Comparison of ENCODE assay signal across 22 cellular contexts in the genomic region with DNA sequence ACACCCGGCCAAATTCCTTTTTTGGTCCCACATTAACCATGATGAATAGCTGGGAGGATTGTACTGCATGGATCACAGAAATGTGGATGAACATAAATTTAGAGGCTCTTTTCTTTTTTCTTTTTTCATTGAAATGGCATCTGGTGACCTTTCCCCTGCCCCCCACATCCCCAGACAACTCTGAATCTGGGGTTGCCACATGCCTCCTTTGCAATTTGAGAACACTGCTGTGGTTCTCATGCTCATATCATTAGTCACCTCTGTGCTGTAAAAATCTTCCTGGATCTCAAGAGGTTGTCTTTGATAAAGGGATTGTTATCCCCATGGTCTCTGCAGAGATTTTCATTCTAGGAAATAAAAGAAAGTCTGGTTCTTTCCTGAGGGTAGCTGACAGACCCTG. TPM values are rescaled to one million over a fixed set of nuclear protein-coding genes. Genes with fewer than 3 reads are reported as not detected.
DNase-seq lines count a peak whose midpoint lies in the region; ATAC-seq, FAIRE-seq and TF ChIP-seq lines count a peak whose summit lies in the region.
"Had no signal": no experiment of that assay in that cellular context is flagged by ENCODE, and none has a peak within 500 bp of the region (broad histone marks: within the 10 kb centered on the region; RNA-seq: fewer than 3 reads in every experiment).

No MANE protein-coding gene starts in this region.

- no peaks in the 10 kb centered on the region for H3K79me2 ChIP-seq in HepG2 (ENCODE audit: insufficient read depth, low read length)

- TF ChIP-seq POLR2A in A549 (IDR thresholded peaks at IDR 0.05; ENCODE audit: low read length) = no peak
- no peak for TF ChIP-seq POLR2A in HepG2 (IDR thresholded peaks at IDR 0.05; ENCODE audit: insufficient read depth in 1 of 2, low read depth in 2 of 2, low read length in 2 of 2)

- WGBS in A549 (ENCODE audit: missing lambda C conversion rate) = 0% methylated on average over 1 of the region's 1 CpG
- WGBS in endodermal cell (ENCODE audit: insufficient coverage in 1 of 2, insufficient read length in 1 of 2), 2 experiments = 100% methylated on average over 1 of the region's 1 CpG; no CpG with 5 or more reads in 1 of the 2 experiments
- WGBS in HepG2 (ENCODE audit: low lambda C conversion rate) = 20% methylated on average over 1 of the region's 1 CpG

- H3K4me3 Mint-ChIP-seq in endodermal cell = no peak overlapping the region
- H3K4me3 Mint-ChIP-seq: H9; natural killer cell treated with Interleukin-12 subunit alpha and Interleukin-12 subunit beta and Interleukin-15 and Interleukin-18, amount 100 ng/mL, for 72 hours had no signal

- H3K36me3 Mint-ChIP-seq in endodermal cell (ENCODE audit: low read depth) = no peaks in the 10 kb centered on the region

- H3K9me3 ChIP-seq in A549 (no peaks in the 10 kb centered on the region), SJCRH30 (replicated peaks) (no peaks in the 10 kb centered on the region), endodermal cell (ENCODE audit: control insufficient read depth, low read length) (no peaks in the 10 kb centered on the region), HepG2 (ENCODE audit: low read length) (no peaks in the 10 kb centered on the region)
- H3K9me3 ChIP-seq: ascending aorta, lower lobe of right lung had no signal

- CTCF ChIA-PET in A549 (lab: Yijun Ruan, JAX) (no interaction called here), HepG2 (lab: Yijun Ruan, JAX; ENCODE audit: low intra/inter-chr PET ratio, low total read pairs) (no interaction called here)

- no peaks in the 10 kb centered on the region for H4K20me1 ChIP-seq in HepG2 (ENCODE audit: insufficient read depth, low read length)

- no peaks in the 10 kb centered on the region; the same call in 2 of the 3 replicates for H3K4me1 ChIP-seq in A549
- H3K4me1 ChIP-seq in SJCRH30 = peaks cover 21% of the 10 kb centered on the region
- H3K4me1 ChIP-seq in endodermal cell (ENCODE audit: control insufficient read depth, insufficient read depth, low read length) = no peaks in the 10 kb centered on the region
- no peaks in the 10 kb centered on the region for H3K4me1 ChIP-seq in HepG2 (ENCODE audit: insufficient read depth, low read length)
- H3K4me1 ChIP-seq: ascending aorta, lower lobe of right lung had no signal

- H3K27me3 Mint-ChIP-seq in endodermal cell (ENCODE audit: insufficient read depth) = no peaks in the 10 kb centered on the region

- in situ Hi-C loops in HepG2 (cut with HindIII; ENCODE audit: extremely low pct_ligation_motif_present, low pct_unique_long_range_greater_than_20kb) = no loop called here

- intact Hi-C loops in HepG2 (cut with micrococcal nuclease; ENCODE audit: unreplicated experiment) = no loop called here

- ATAC-seq in A549 = peak; percentile 53 to 66; a peak in 3 of 6 replicates
- ATAC-seq in GM21825 (IDR thresholded peaks at IDR 0.05; ENCODE audit: unreplicated experiment) = no peak
- ATAC-seq in HepG2 = no peak
- ATAC-seq: lower lobe of right lung; natural killer cell treated with Interleukin-12 subunit alpha and Interleukin-12 subunit beta and Interleukin-15 and Interleukin-18, amount 100 ng/mL, for 72 hours; Panc1 had no signal

- H3K36me3 ChIP-seq in SJCRH30 = no peaks in the 10 kb centered on the region
- H3K36me3 ChIP-seq in endodermal cell (ENCODE audit: control insufficient read depth, insufficient read depth, low read length) = no peaks in the 10 kb centered on the region
- no peaks in the 10 kb centered on the region for H3K36me3 ChIP-seq in HepG2 (replicated peaks in 1 of 2; ENCODE audit: control insufficient read depth in 1 of 2, insufficient read depth in 2 of 2, low read length in 2 of 2)
- H3K36me3 ChIP-seq: ascending aorta, lower lobe of right lung had no signal

- no peak for TF ChIP-seq EP300 in A549 (IDR thresholded peaks at IDR 0.05)
- no peak for TF ChIP-seq EP300 in HepG2 (IDR thresholded peaks at IDR 0.05; ENCODE audit: low read depth in 2 of 2, low read length in 2 of 2)
- no peak for TF ChIP-seq EP300 in HepG2 (CRISPR knock-in tag; IDR thresholded peaks at IDR 0.05; ENCODE audit: borderline replicate concordance)

- DNase-seq in A549 (ENCODE audit: low read depth in 1 of 2, low spot score in 1 of 2) (no peak), H4 (ENCODE audit: low spot score) (peak; percentile 12), SJCRH30 (peak; percentile 19 to 36), fibroblast of pulmonary artery (ENCODE audit: low read depth) (peak; percentile 1), endodermal cell (no peak), ureter (ENCODE audit: low spot score) (no peak), HepG2 (ENCODE audit: low spot score) (no peak)
- DNase-seq: activated CD4-positive, CD25-positive, alpha-beta regulatory T cell; activated effector memory CD4-positive, alpha-beta T cell treated with anti-CD3 and anti-CD28 coated beads, Interleukin-2, amount 50 U/mL, for 16 hours; foreskin melanocyte; H9; Kasumi-1; lower lobe of right lung; NCI-H526 treated with DMSO at 0.1 percent for 48 hours; substantia nigra had no signal

- H2AFZ ChIP-seq in HepG2 (ENCODE audit: low read length) = no peak overlapping the region

- H3K4me3 ChIP-seq in A549 (no peak overlapping the region), SJCRH30 (no peak overlapping the region), fibroblast of pulmonary artery (replicated peaks; ENCODE audit: low read depth, low read length) (no peak overlapping the region), endodermal cell (ENCODE audit: low read length) (no peak overlapping the region), HepG2 (replicated peaks in 1 of 3; ENCODE audit: insufficient read depth in 1 of 3, low read depth in 2 of 3, low read length in 3 of 3) (no peak overlapping the region)
- H3K4me3 ChIP-seq: ascending aorta, lower lobe of right lung had no signal

- H3K27ac ChIP-seq in A549 = peak overlapping the region in 1 of 2 experiments; percentile 31; a peak in 1 of 6 replicates
- H3K27ac ChIP-seq in SJCRH30 = peak overlapping the region; percentile 50
- no peak overlapping the region for H3K27ac ChIP-seq in endodermal cell (ENCODE audit: low read depth, low read length)
- no peak overlapping the region for H3K27ac ChIP-seq in HepG2 (ENCODE audit: extremely low read length, insufficient read depth, low read length)
- H3K27ac ChIP-seq: ascending aorta, lower lobe of right lung had no signal

- no peak for TF ChIP-seq RAD21 in A549 (conservative IDR thresholded peaks at IDR 0.05 in 1 of 2, IDR thresholded peaks at IDR 0.05 in 1 of 2)
- TF ChIP-seq RAD21 in HepG2 (CRISPR knock-in tag; IDR thresholded peaks at IDR 0.05) = no peak

- H3K9me3 Mint-ChIP-seq in endodermal cell = peaks cover 51% of the 10 kb centered on the region
- H3K9me3 Mint-ChIP-seq: natural killer cell treated with Interleukin-12 subunit alpha and Interleukin-12 subunit beta and Interleukin-15 and Interleukin-18, amount 100 ng/mL, for 72 hours had no signal

- H3K27me3 ChIP-seq in SJCRH30 = no peaks in the 10 kb centered on the region
- H3K27me3 ChIP-seq in endodermal cell (ENCODE audit: control insufficient read depth, insufficient read depth, low read length, poor library complexity, severe bottlenecking) = no peaks in the 10 kb centered on the region
- H3K27me3 ChIP-seq in HepG2 (ENCODE audit: control insufficient read depth in 1 of 2, insufficient read depth in 2 of 2, low read length in 2 of 2) = no peaks in the 10 kb centered on the region
- H3K27me3 ChIP-seq: ascending aorta had no signal

- POLR2A ChIA-PET in A549 (lab: Yijun Ruan, JAX) (no interaction called here), HepG2 (lab: Yijun Ruan, JAX) (no interaction called here)

- FAIRE-seq in A549 (lab: Jason Lieb, UNC) (no peak), HepG2 (lab: Jason Lieb, UNC) (no peak)

- BruUV-seq in HepG2 (replicated peaks; lab: Mats Ljungman, UMichigan) = no TSS peak

- no peaks in the 10 kb centered on the region for H3K4me1 Mint-ChIP-seq in endodermal cell
- H3K4me1 Mint-ChIP-seq: H9 had no signal

- no peak overlapping the region for H3K27ac Mint-ChIP-seq in endodermal cell
- H3K27ac Mint-ChIP-seq: H9; natural killer cell treated with Interleukin-12 subunit alpha and Interleukin-12 subunit beta and Interleukin-15 and Interleukin-18, amount 100 ng/mL, for 72 hours had no signal

- no peak overlapping the region for H3K9ac ChIP-seq in endodermal cell (ENCODE audit: extremely low read depth, low read length, poor library complexity, severe bottlenecking)
- H3K9ac ChIP-seq in HepG2 (ENCODE audit: insufficient read depth, low read depth, low read length) = no peak overlapping the region

- H3K4me2 ChIP-seq in A549 = peak overlapping the region; percentile 12; the same call in 1 of the 3 replicates
- H3K4me2 ChIP-seq in HepG2 (ENCODE audit: low read depth, low read length) = no peak overlapping the region

- TF ChIP-seq CTCF in A549 (IDR thresholded peaks at IDR 0.05) (no peak), fibroblast of pulmonary artery (IDR thresholded peaks at IDR 0.05; ENCODE audit: low read length, missing control alignments) (no peak), endodermal cell (conservative IDR thresholded peaks at IDR 0.05) (no peak), HepG2 (CRISPR knock-in tag; IDR thresholded peaks at IDR 0.05) (no peak)

RNA-seq across cellular contexts. Expression of a gene that starts 22.8 kb away (rescaled TPM):
- polyA plus RNA-seq in A549 (2011; rRNA removed) = not detected in 2 replicates
- polyA plus RNA-seq in A549 (2012; cell fraction: cytosol; rRNA removed) = not detected in 2 replicates
- not detected in 2 replicates for polyA plus RNA-seq in A549 (2012; cell fraction: nucleus; rRNA removed)
- polyA plus RNA-seq in A549 (2017; fragmentation: RNase III; extraction: RNeasy Plus Mini Kit Qiagen cat#74134 plus additional on column Dnase treatment) = not detected in 3 replicates
- polyA minus RNA-seq in A549 (2011; rRNA and poly(A)+ RNA removed) = not detected in 2 replicates
- not detected in 2 replicates for total RNA-seq in H4 (2014; rRNA removed; shearing (Covaris generic))
- total RNA-seq in SJCRH30 (2014; rRNA removed; shearing (Covaris generic)) = not detected in 2 replicates
- total RNA-seq in endodermal cell = not detected
- not detected for polyA plus RNA-seq in endodermal cell (2013, experiment 1 of 2)
- polyA plus RNA-seq in endodermal cell (2013, experiment 2 of 2) = not detected
- not detected for total RNA-seq in ureter
- not detected in 2 replicates for total RNA-seq in HepG2 (2016; rRNA removed; fragmentation: Illumina TruSeq; extraction: Trizol)
- total RNA-seq in HepG2 (2016; cell fraction: cytosol; rRNA removed; fragmentation: Illumina TruSeq; extraction: Trizol; ENCODE audit: low read depth) = not detected in 2 replicates
- not detected in 2 replicates for total RNA-seq in HepG2 (2016; cell fraction: insoluble cytoplasmic fraction; rRNA removed; fragmentation: Illumina TruSeq; extraction: Trizol)
- not detected in 2 replicates for total RNA-seq in HepG2 (2016; cell fraction: membrane; rRNA removed; fragmentation: Illumina TruSeq; extraction: Trizol)
- not detected in 2 replicates for total RNA-seq in HepG2 (2016; cell fraction: nucleus; rRNA removed; fragmentation: Illumina TruSeq; extraction: Trizol)
- polyA plus RNA-seq in HepG2 (2011; rRNA removed) = not detected in 2 replicates
- polyA plus RNA-seq in HepG2 (2011; cell fraction: cytosol; rRNA removed) = not detected in 2 replicates
- polyA plus RNA-seq in HepG2 (2011; cell fraction: nucleus; rRNA removed) = not detected in 2 replicates
- polyA plus RNA-seq in HepG2 (2012) = not detected in 2 replicates
- polyA plus RNA-seq in HepG2 (2016; cell fraction: cytosol; fragmentation: Illumina TruSeq; extraction: Trizol; ENCODE audit: low read depth) = not detected in 2 replicates
- polyA plus RNA-seq in HepG2 (2016; cell fraction: insoluble cytoplasmic fraction; fragmentation: Illumina TruSeq; extraction: Trizol; ENCODE audit: low read depth) = not detected in 2 replicates
- not detected in 2 replicates for polyA plus RNA-seq in HepG2 (2016; cell fraction: membrane; fragmentation: Illumina TruSeq; extraction: Trizol; ENCODE audit: low read depth)
- not detected in 2 replicates for polyA plus RNA-seq in HepG2 (2016; cell fraction: nucleus; fragmentation: Illumina TruSeq; extraction: Trizol; ENCODE audit: insufficient read depth, low read depth)
- not detected in 2 replicates for polyA minus RNA-seq in HepG2 (2011; rRNA and poly(A)+ RNA removed; ENCODE audit: low replicate concordance)
- polyA minus RNA-seq in HepG2 (2011; cell fraction: cytosol; rRNA and poly(A)+ RNA removed) = not detected in 2 replicates
- not detected in 2 replicates for polyA minus RNA-seq in HepG2 (2011; cell fraction: nucleus; rRNA and poly(A)+ RNA removed)
- total RNA-seq: A673; ascending aorta; dermis microvascular lymphatic vessel endothelial cell; H9; lower lobe of right lung; natural killer cell treated with Interleukin-12 subunit alpha and Interleukin-12 subunit beta and Interleukin-15 and Interleukin-18, amount 100 ng/mL, for 72 hours; T-helper 1 cell treated with Interleukin-12 subunit alpha and Interleukin-12 subunit beta and Interleukin-4 antibody, amounts not matched to agents 30 ng/mL and 1 ng/mL, for 36 hours had no signal

RNA-seq across cellular contexts. Expression of a gene that starts 46.6 kb away (rescaled TPM):
- polyA plus RNA-seq in A549 (2011; rRNA removed) (38.8 and 38.9 TPM in 2 replicates), A549 (2017; fragmentation: RNase III; extraction: RNeasy Plus Mini Kit Qiagen cat#74134 plus additional on column Dnase treatment) (31.0 to 36.0 TPM (median 32.6 TPM) in 3 replicates), HepG2 (2011; rRNA removed) (47.1 and 49.6 TPM in 2 replicates)
- 11.1 and 13.7 TPM in 2 replicates for polyA plus RNA-seq in A549 (2012; cell fraction: cytosol; rRNA removed)
- 7.8 and 14.1 TPM in 2 replicates for polyA plus RNA-seq in A549 (2012; cell fraction: nucleus; rRNA removed)
- 13.7 and 13.8 TPM in 2 replicates for polyA minus RNA-seq in A549 (2011; rRNA and poly(A)+ RNA removed)
- 17.9 and 26.3 TPM in 2 replicates for total RNA-seq in H4 (2014; rRNA removed; shearing (Covaris generic))
- 71.9 and 80.8 TPM in 2 replicates for total RNA-seq in SJCRH30 (2014; rRNA removed; shearing (Covaris generic))
- total RNA-seq in endodermal cell (10 to 100 TPM; 55.4 to 59.1 TPM), ureter (59.8 TPM), HepG2 (2016; rRNA removed; fragmentation: Illumina TruSeq; extraction: Trizol) (27.8 and 29.3 TPM in 2 replicates)
- polyA plus RNA-seq in endodermal cell (2013, experiment 1 of 2) = 49.0 TPM
- 43.7 TPM for polyA plus RNA-seq in endodermal cell (2013, experiment 2 of 2)
- 7.1 and 8.2 TPM in 2 replicates for total RNA-seq in HepG2 (2016; cell fraction: cytosol; rRNA removed; fragmentation: Illumina TruSeq; extraction: Trizol; ENCODE audit: low read depth)
- total RNA-seq in HepG2 (2016; cell fraction: insoluble cytoplasmic fraction; rRNA removed; fragmentation: Illumina TruSeq; extraction: Trizol) = 27.9 and 28.2 TPM in 2 replicates
- total RNA-seq in HepG2 (2016; cell fraction: membrane; rRNA removed; fragmentation: Illumina TruSeq; extraction: Trizol) = 10.8 and 13.7 TPM in 2 replicates
- 40.4 and 42.5 TPM in 2 replicates for total RNA-seq in HepG2 (2016; cell fraction: nucleus; rRNA removed; fragmentation: Illumina TruSeq; extraction: Trizol)
- 13.5 and 21.4 TPM in 2 replicates for polyA plus RNA-seq in HepG2 (2011; cell fraction: cytosol; rRNA removed)
- 67.5 and 88.7 TPM in 2 replicates for polyA plus RNA-seq in HepG2 (2011; cell fraction: nucleus; rRNA removed)
- 58.7 and 86.7 TPM in 2 replicates for polyA plus RNA-seq in HepG2 (2012)
- 1.1 and 1.3 TPM in 2 replicates for polyA plus RNA-seq in HepG2 (2016; cell fraction: cytosol; fragmentation: Illumina TruSeq; extraction: Trizol; ENCODE audit: low read depth)
- 28.9 and 30.6 TPM in 2 replicates for polyA plus RNA-seq in HepG2 (2016; cell fraction: insoluble cytoplasmic fraction; fragmentation: Illumina TruSeq; extraction: Trizol; ENCODE audit: low read depth)
- polyA plus RNA-seq in HepG2 (2016; cell fraction: membrane; fragmentation: Illumina TruSeq; extraction: Trizol; ENCODE audit: low read depth) = 4.3 and 6.1 TPM in 2 replicates
- polyA plus RNA-seq in HepG2 (2016; cell fraction: nucleus; fragmentation: Illumina TruSeq; extraction: Trizol; ENCODE audit: insufficient read depth, low read depth) = 56.9 and 61.9 TPM in 2 replicates
- 19.4 and 22.9 TPM in 2 replicates for polyA minus RNA-seq in HepG2 (2011; rRNA and poly(A)+ RNA removed; ENCODE audit: low replicate concordance)
- polyA minus RNA-seq in HepG2 (2011; cell fraction: cytosol; rRNA and poly(A)+ RNA removed) = 28.4 and 38.1 TPM in 2 replicates
- 172 and 229 TPM in 2 replicates for polyA minus RNA-seq in HepG2 (2011; cell fraction: nucleus; rRNA and poly(A)+ RNA removed)

Comparison
In these comparisons a context has a peak if more than half of its experiments do, and no peak if none do; other contexts are left out.
1. ATAC-seq: peak in A549 (2 of 2); none in GM21825 (single experiment) and HepG2 (single experiment).
2. DNase-seq: peak in H4 (single experiment), SJCRH30 (2 of 2) and fibroblast of pulmonary artery (single experiment); none in A549 (0 of 2), endodermal cell (single experiment), ureter (single experiment) and HepG2 (single experiment).